8 cellular contexts compared by ENCODE assay signal in genomic region chr6:90217621-90218496, GRCh38.
DNase-seq lines count a peak whose midpoint lies in the region; ATAC-seq and TF ChIP-seq lines count a peak whose summit lies in the region.

No MANE protein-coding gene starts in this region.

- DNase-seq in NCI-H2196 (lab: John Stamatoyannopoulos, UW; ENCODE audit: unreplicated experiment) (peak; percentile 55), NCI-H2196 treated with DMSO at 0.1 percent for 48 hours (lab: John Stamatoyannopoulos, UW; ENCODE audit: unreplicated experiment) (no peak), fibroblast of pulmonary artery (ENCODE audit: low read depth) (no peak), progenitor cell of endocrine pancreas (ENCODE audit: low spot score, unreplicated experiment) (peak; percentile 45), MV-4-11 (lab: John Stamatoyannopoulos, UW) (no peak)
- peak; percentile 46 for DNase-seq in activated CD4-positive, alpha-beta T cell treated with anti-CD3 and anti-CD28 coated beads, Interleukin-2, amount 10 ng/mL, durations not matched to agents 7 days and 5 days

- TF ChIP-seq CTCF in fibroblast of pulmonary artery (IDR thresholded peaks at IDR 0.05; ENCODE audit: low read length, missing control alignments) (no peak), progenitor cell of endocrine pancreas (IDR thresholded peaks at IDR 0.05; ENCODE audit: unreplicated experiment) (no peak)

- CTCF ChIA-PET in activated CD4-positive, alpha-beta T cell treated with anti-CD3 and anti-CD28 coated beads, Interleukin-2, amount 10 ng/mL, durations not matched to agents 7 days and 5 days (lab: Charles Lee), result interaction anchor here (0.6 to 2.5 kb wide), 15 partner anchors 9 to 277 kb away, joined by 3 to 6 read pairs (median 3); no protein-coding TSS in a partner anchor

- H3K27ac Mint-ChIP-seq in activated CD4-positive, alpha-beta T cell treated with anti-CD3 and anti-CD28 coated beads, Interleukin-2, amount 10 ng/mL, durations not matched to agents 7 days and 5 days, result no peak overlapping the region
- H3K27ac Mint-ChIP-seq in progenitor cell of endocrine pancreas, result no peak overlapping the region

- H3K36me3 Mint-ChIP-seq in activated CD4-positive, alpha-beta T cell treated with anti-CD3 and anti-CD28 coated beads, Interleukin-2, amount 10 ng/mL, durations not matched to agents 7 days and 5 days (ENCODE audit: low read depth), result peaks cover 37% of the 10 kb centered on the region
- peaks cover 3% of the 10 kb centered on the region for H3K36me3 Mint-ChIP-seq in progenitor cell of endocrine pancreas (ENCODE audit: insufficient read depth)

- peaks cover 29% of the 10 kb centered on the region for H3K4me1 Mint-ChIP-seq in activated CD4-positive, alpha-beta T cell treated with anti-CD3 and anti-CD28 coated beads, Interleukin-2, amount 10 ng/mL, durations not matched to agents 7 days and 5 days
- peaks cover 5% of the 10 kb centered on the region for H3K4me1 Mint-ChIP-seq in progenitor cell of endocrine pancreas (ENCODE audit: low read depth)

- H3K4me3 Mint-ChIP-seq in activated CD4-positive, alpha-beta T cell treated with anti-CD3 and anti-CD28 coated beads, Interleukin-2, amount 10 ng/mL, durations not matched to agents 7 days and 5 days, result no peak overlapping the region
- H3K4me3 Mint-ChIP-seq in progenitor cell of endocrine pancreas (ENCODE audit: low read depth), result no peak overlapping the region

- POLR2A ChIA-PET in activated CD4-positive, alpha-beta T cell treated with anti-CD3 and anti-CD28 coated beads, Interleukin-2, amount 10 ng/mL, durations not matched to agents 7 days and 5 days (lab: Charles Lee), result interaction anchor here (0.7 kb wide), 3 partner anchors 27 to 1128 kb away, joined by 3 to 4 read pairs (median 3); no protein-coding TSS in a partner anchor

- peak overlapping the region; percentile 35 for H3K4me3 ChIP-seq in fibroblast of pulmonary artery (replicated peaks; ENCODE audit: low read depth, low read length)

- ATAC-seq in HG03108 (IDR thresholded peaks at IDR 0.05; ENCODE audit: unreplicated experiment) (no peak), GM18511 (IDR thresholded peaks at IDR 0.05; ENCODE audit: unreplicated experiment) (no peak)

- peaks cover 10% of the 10 kb centered on the region for H3K9me3 Mint-ChIP-seq in activated CD4-positive, alpha-beta T cell treated with anti-CD3 and anti-CD28 coated beads, Interleukin-2, amount 10 ng/mL, durations not matched to agents 7 days and 5 days
- peaks cover 4% of the 10 kb centered on the region for H3K9me3 Mint-ChIP-seq in progenitor cell of endocrine pancreas (ENCODE audit: low read depth)

- no peaks in the 10 kb centered on the region for H3K27me3 Mint-ChIP-seq in activated CD4-positive, alpha-beta T cell treated with anti-CD3 and anti-CD28 coated beads, Interleukin-2, amount 10 ng/mL, durations not matched to agents 7 days and 5 days
- no peaks in the 10 kb centered on the region for H3K27me3 Mint-ChIP-seq in progenitor cell of endocrine pancreas

Comparison
In these comparisons a context has a peak if more than half of its experiments do, and no peak if none do; other contexts are left out.
1. DNase-seq: peak in NCI-H2196 (single experiment), activated CD4-positive, alpha-beta T cell treated with anti-CD3 and anti-CD28 coated beads, Interleukin-2, amount 10 ng/mL, durations not matched to agents 7 days and 5 days (single experiment) and progenitor cell of endocrine pancreas (single experiment); none in NCI-H2196 treated with DMSO at 0.1 percent for 48 hours (single experiment), fibroblast of pulmonary artery (single experiment) and MV-4-11 (single experiment).